Comparison of ENCODE assay signal across 15 cellular contexts in genomic region chr13:113021811-113022210, GRCh38.
"Had no signal": no experiment of that assay in that cellular context is flagged by ENCODE, and none has a peak within 500 bp of the region (broad histone marks: within the 10 kb centered on the region; RNA-seq: fewer than 3 reads in every experiment).

No MANE protein-coding gene starts in this region.

- DNase-seq: activated CD4-positive, alpha-beta T cell treated with anti-CD3 and anti-CD28 coated beads for 1 hour; activated CD4-positive, alpha-beta T cell treated with anti-CD3 and anti-CD28 coated beads, Interleukin-2, amount 50 U/mL, for 1 hour; activated CD8-positive, alpha-beta T cell treated with anti-CD3 and anti-CD28 coated beads, Interleukin-2, amount 10 ng/mL, durations not matched to agents 7 days and 5 days; activated gamma-delta T cell treated with Interleukin-2 at 50 U/mL for 16 hours; activated T-cell treated with anti-CD3 and anti-CD28 coated beads, Interleukin-2, amount 50 U/mL, for 1 hour; brain microvascular endothelial cell; hypothalamus; stimulated activated CD4-positive, alpha-beta T cell treated with anti-CD3 and anti-CD28 coated beads, Interleukin-1b, Interleukin-23, amount 100 ng/mL, for 48 hours; T-helper 1 cell had no signal

- H3K27ac ChIP-seq: ascending aorta, brain microvascular endothelial cell, tibial nerve had no signal

- FAIRE-seq: colon, islet of Langerhans had no signal

- H3K36me3 ChIP-seq: ascending aorta, brain microvascular endothelial cell, gastroesophageal sphincter, tibial nerve had no signal

- H3K9me3 ChIP-seq: ascending aorta, esophagus muscularis mucosa had no signal

- ATAC-seq: activated CD8-positive, alpha-beta T cell treated with anti-CD3 and anti-CD28 coated beads, Interleukin-2, amount 10 ng/mL, durations not matched to agents 7 days and 5 days; gastroesophageal sphincter had no signal

- H3K4me3 ChIP-seq: ascending aorta, esophagus muscularis mucosa, gastroesophageal sphincter, tibial nerve had no signal

- H3K27me3 ChIP-seq: ascending aorta had no signal

- H3K4me1 ChIP-seq: ascending aorta, gastroesophageal sphincter had no signal
